In the genomic region with DNA sequence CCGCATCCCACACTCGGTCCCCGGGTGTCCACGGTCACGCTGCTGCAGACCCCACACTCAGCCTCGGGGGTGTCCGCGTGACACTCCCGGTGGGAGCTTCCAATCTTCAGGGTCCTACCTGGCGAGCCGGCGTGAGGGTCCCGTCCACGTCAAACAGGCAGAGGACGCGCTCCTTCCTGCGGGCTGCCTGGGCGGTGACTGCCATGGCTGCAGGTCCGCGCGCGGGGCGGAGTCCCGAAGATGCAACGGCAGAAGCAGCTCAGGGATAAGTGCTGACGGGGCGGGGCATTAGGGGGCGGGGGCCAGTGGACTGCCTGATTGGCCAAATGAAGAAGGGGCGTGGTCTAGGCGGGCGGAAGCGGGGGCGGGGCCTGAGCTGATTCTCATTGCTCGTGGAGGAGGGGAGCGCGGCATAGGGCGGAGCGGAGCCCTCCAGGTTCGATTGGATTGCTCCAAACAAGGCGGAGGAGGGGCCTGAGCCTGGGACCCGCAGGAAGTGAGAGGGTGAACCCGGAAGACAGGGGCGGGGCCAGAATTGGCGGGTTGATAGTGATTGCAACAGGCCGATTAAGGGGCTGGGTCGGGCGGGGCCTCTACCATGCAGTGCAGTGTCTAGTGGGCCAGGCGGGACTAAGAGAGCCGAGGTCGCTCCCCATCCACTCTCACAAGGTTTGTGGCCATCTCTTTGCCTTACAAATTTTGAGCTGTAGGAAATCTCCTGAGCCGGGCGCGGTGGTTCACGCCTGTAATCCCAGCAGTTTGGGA, we compare ENCODE assay signal across 8 cellular contexts. TPM values are rescaled to one million over a fixed set of nuclear protein-coding genes. Genes with fewer than 3 reads are reported as not detected.
A peak's percentile ranks its signal among the peaks of the same experiment; 100 is the strongest.
DNase-seq lines count a peak whose midpoint lies in the region; ATAC-seq and TF ChIP-seq lines count a peak whose summit lies in the region.

Gene PMM1, minus strand, starts transcription at position 240 of the 765 bp plus-strand sequence. Its CDS starts 35 bp downstream, at position 205.

- H3K9me3 ChIP-seq in right cardiac atrium (ENCODE audit: control insufficient read depth, low read length) (no peaks in the 10 kb centered on the region), uterus (no peaks in the 10 kb centered on the region)

- peak; percentile 71 for ATAC-seq in GM18499 (IDR thresholded peaks at IDR 0.05; ENCODE audit: insufficient read depth, unreplicated experiment)
- ATAC-seq in HG02943 (IDR thresholded peaks at IDR 0.05; ENCODE audit: low read depth, unreplicated experiment): peak; percentile 86
- ATAC-seq in right cardiac atrium: peak; percentile 99 to 100

- intact Hi-C loops in T-helper 2 cell treated with Interferon-gamma antibody and Interleukin-4, amounts not matched to agents 100 ng/mL and 5 ng/mL, for 36 hours (cut with micrococcal nuclease): loop anchor here (1.0 to 2.0 kb wide), 3 partner anchors 15 to 45 kb away; partner anchors contain the start of genes DESI1, POLR3H and XRCC6
- intact Hi-C loops in right cardiac atrium (cut with DNase I): no loop called here
- intact Hi-C loops in uterus (cut with DNase I; ENCODE audit: low total_unique reads): no loop called here

- H3K4me1 ChIP-seq in right cardiac atrium (ENCODE audit: control insufficient read depth, insufficient read depth, low read length) (no peaks in the 10 kb centered on the region), uterus (no peaks in the 10 kb centered on the region)

- TF ChIP-seq POLR2A in uterus (IDR thresholded peaks at IDR 0.05): peak; percentile 61 to 96

- peak within 1 kb of the TSS; percentile 49 for H3K4me3 ChIP-seq in right cardiac atrium (ENCODE audit: low read length)
- H3K4me3 ChIP-seq in uterus: peak within 1 kb of the TSS; percentile 73 to 99

- peak within 1 kb of the TSS; percentile 25 for H3K27ac ChIP-seq in right cardiac atrium (ENCODE audit: low read length)
- peak within 1 kb of the TSS; percentile 74 to 84 for H3K27ac ChIP-seq in uterus

- peak in 1 of 4 experiments; percentile 24 for TF ChIP-seq CTCF in uterus (IDR thresholded peaks at IDR 0.05)

- H3K27me3 ChIP-seq in right cardiac atrium (ENCODE audit: control insufficient read depth, insufficient read depth): no peaks in the 10 kb centered on the region
- no peaks in the 10 kb centered on the region for H3K27me3 ChIP-seq in uterus

- WGBS in right cardiac atrium: under 1% methylated on average over 54 of the region's 54 CpGs

- no peaks in the 10 kb centered on the region for H3K36me3 ChIP-seq in uterus

- DNase-seq in NCI-H187 treated with DMSO at 0.1 percent for 48 hours (lab: John Stamatoyannopoulos, UW): peak; percentile 92
- DNase-seq in anterior cingulate cortex (lab: John Stamatoyannopoulos, UW): peak; percentile 80 to 100 (median 100)
- peak; percentile 100 for DNase-seq in right cardiac atrium
- DNase-seq in pulmonary artery endothelial cell (ENCODE audit: low read depth, low spot score): peak; percentile 97
- peak; percentile 100 for DNase-seq in uterus

RNA-seq across cellular contexts. Expression of gene PMM1, which starts in this region (rescaled TPM):
- 26.2 and 29.9 TPM in 2 replicates for total RNA-seq in T-helper 2 cell treated with Interferon-gamma antibody and Interleukin-4, amounts not matched to agents 100 ng/mL and 5 ng/mL, for 36 hours
- total RNA-seq in right cardiac atrium: 10 to 100 TPM; 12.6 to 21.4 (median 18.3) TPM
- 19.1 TPM for polyA plus RNA-seq in right cardiac atrium
- 4.1 and 4.4 TPM in 2 replicates for total RNA-seq in pulmonary artery endothelial cell
- total RNA-seq in uterus: 10 to 100 TPM; 21.0 to 76.5 (median 34.6) TPM

Comparison
In these comparisons a context has a peak if more than half of its experiments do, and no peak if none do; other contexts are left out.
1. Peak in every context shown above with its lines: DNase-seq, ATAC-seq, H3K4me3 ChIP-seq and H3K27ac ChIP-seq.